ENCODE assay signal across 10 cellular contexts in the genomic region with DNA sequence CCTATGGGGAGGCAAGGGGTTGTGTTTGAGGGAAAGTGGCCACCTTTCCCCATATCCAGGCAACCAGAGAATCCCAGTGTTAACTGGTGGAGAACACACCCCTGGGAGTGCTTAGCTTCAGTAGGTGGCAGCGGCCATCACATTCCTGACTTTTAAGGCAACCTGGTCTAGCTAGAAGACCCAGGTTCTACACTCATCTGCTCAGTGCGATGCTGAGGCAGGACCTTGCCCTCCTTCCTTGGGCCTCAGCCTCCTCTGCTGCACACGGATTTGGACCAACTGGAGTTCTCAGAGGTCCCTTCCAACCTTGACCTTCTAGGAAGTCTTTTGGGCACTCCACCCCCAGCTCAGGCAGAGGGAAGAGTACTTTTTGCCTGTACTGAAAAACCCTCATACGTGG. TPM values are rescaled to one million over a fixed set of nuclear protein-coding genes. Genes with fewer than 3 reads are reported as not detected.
A peak's percentile ranks its signal among the peaks of the same experiment; 100 is the strongest.
DNase-seq lines count a peak whose midpoint lies in the region; ATAC-seq and TF ChIP-seq lines count a peak whose summit lies in the region.
"Had no signal": no experiment of that assay in that cellular context is flagged by ENCODE, and none has a peak within 500 bp of the region (broad histone marks: within the 10 kb centered on the region; RNA-seq: fewer than 3 reads in every experiment).

No MANE protein-coding gene starts in this region.

- no peak for TF ChIP-seq CTCF in glutamatergic neuron (IDR thresholded peaks at IDR 0.05; ENCODE audit: partially characterized antibody, unreplicated experiment)

- peak overlapping the region; percentile 100 for H3K4me3 Mint-ChIP-seq in T-helper 1 cell treated with Interleukin-12 subunit alpha and Interleukin-12 subunit beta and Interleukin-4 antibody, amounts not matched to agents 30 μg/mL and 1 μg/mL, for 36 hours
- H3K4me3 Mint-ChIP-seq in activated CD4-positive, alpha-beta memory T cell treated with anti-CD3 and anti-CD28 coated beads, Interleukin-2, amount 10 ng/mL, durations not matched to agents 7 days and 5 days = peak overlapping the region; percentile 100
- peak overlapping the region; percentile 71 for H3K4me3 Mint-ChIP-seq in glutamatergic neuron (ENCODE audit: unreplicated experiment)
- H3K4me3 Mint-ChIP-seq in stimulated activated naive CD8-positive, alpha-beta T cell treated with anti-CD3 and anti-CD28 coated beads, Interleukin-15, amount 100 ng/mL, for 72 hours = peak overlapping the region; percentile 99 to 100

- H3K27ac Mint-ChIP-seq in T-helper 1 cell treated with Interleukin-12 subunit alpha and Interleukin-12 subunit beta and Interleukin-4 antibody, amounts not matched to agents 30 μg/mL and 1 μg/mL, for 36 hours = peak overlapping the region; percentile 89
- H3K27ac Mint-ChIP-seq in activated CD4-positive, alpha-beta memory T cell treated with anti-CD3 and anti-CD28 coated beads, Interleukin-2, amount 10 ng/mL, durations not matched to agents 7 days and 5 days = peak overlapping the region; percentile 93
- peak overlapping the region; percentile 64 for H3K27ac Mint-ChIP-seq in glutamatergic neuron (ENCODE audit: unreplicated experiment)
- H3K27ac Mint-ChIP-seq in stimulated activated naive CD8-positive, alpha-beta T cell treated with anti-CD3 and anti-CD28 coated beads, Interleukin-15, amount 100 ng/mL, for 72 hours = peak overlapping the region; percentile 88 to 96

- H3K36me3 Mint-ChIP-seq in T-helper 1 cell treated with Interleukin-12 subunit alpha and Interleukin-12 subunit beta and Interleukin-4 antibody, amounts not matched to agents 30 μg/mL and 1 μg/mL, for 36 hours (ENCODE audit: low read depth) = peaks cover 66% of the 10 kb centered on the region
- H3K36me3 Mint-ChIP-seq in activated CD4-positive, alpha-beta memory T cell treated with anti-CD3 and anti-CD28 coated beads, Interleukin-2, amount 10 ng/mL, durations not matched to agents 7 days and 5 days (ENCODE audit: low read depth) = peaks cover 75% of the 10 kb centered on the region
- H3K36me3 Mint-ChIP-seq in glutamatergic neuron (ENCODE audit: unreplicated experiment) = no peaks in the 10 kb centered on the region

- H3K9me3 Mint-ChIP-seq in T-helper 1 cell treated with Interleukin-12 subunit alpha and Interleukin-12 subunit beta and Interleukin-4 antibody, amounts not matched to agents 30 μg/mL and 1 μg/mL, for 36 hours = no peaks in the 10 kb centered on the region
- H3K9me3 Mint-ChIP-seq in activated CD4-positive, alpha-beta memory T cell treated with anti-CD3 and anti-CD28 coated beads, Interleukin-2, amount 10 ng/mL, durations not matched to agents 7 days and 5 days = no peaks in the 10 kb centered on the region
- H3K9me3 Mint-ChIP-seq in glutamatergic neuron (ENCODE audit: unreplicated experiment) = peaks cover 17% of the 10 kb centered on the region
- no peaks in the 10 kb centered on the region for H3K9me3 Mint-ChIP-seq in stimulated activated naive CD8-positive, alpha-beta T cell treated with anti-CD3 and anti-CD28 coated beads, Interleukin-15, amount 100 ng/mL, for 72 hours

- CTCF ChIA-PET in activated CD4-positive, alpha-beta memory T cell treated with anti-CD3 and anti-CD28 coated beads, Interleukin-2, amount 10 ng/mL, durations not matched to agents 7 days and 5 days (lab: Charles Lee) = interaction anchor here (0.8 to 17.8 kb wide), 15 partner anchors 16 to 276 kb away, joined by 3 to 383 read pairs (median 5); a partner anchor contains a TSS

- ATAC-seq in stimulated activated naive CD8-positive, alpha-beta T cell treated with anti-CD3 and anti-CD28 coated beads, Interleukin-15, amount 100 ng/mL, for 72 hours = no peak
- ATAC-seq in HG02763 (IDR thresholded peaks at IDR 0.05; ENCODE audit: unreplicated experiment) = no peak
- no peak for ATAC-seq in GM18498 (IDR thresholded peaks at IDR 0.05; ENCODE audit: unreplicated experiment)
- ATAC-seq: PC-3 had no signal

- H3K4me1 Mint-ChIP-seq in T-helper 1 cell treated with Interleukin-12 subunit alpha and Interleukin-12 subunit beta and Interleukin-4 antibody, amounts not matched to agents 30 μg/mL and 1 μg/mL, for 36 hours (ENCODE audit: low read depth) = peaks cover 65% of the 10 kb centered on the region
- H3K4me1 Mint-ChIP-seq in activated CD4-positive, alpha-beta memory T cell treated with anti-CD3 and anti-CD28 coated beads, Interleukin-2, amount 10 ng/mL, durations not matched to agents 7 days and 5 days = peaks cover 60% of the 10 kb centered on the region
- H3K4me1 Mint-ChIP-seq in glutamatergic neuron (ENCODE audit: low read depth, unreplicated experiment) = peaks cover 41% of the 10 kb centered on the region
- peaks cover 75% of the 10 kb centered on the region for H3K4me1 Mint-ChIP-seq in stimulated activated naive CD8-positive, alpha-beta T cell treated with anti-CD3 and anti-CD28 coated beads, Interleukin-15, amount 100 ng/mL, for 72 hours

- POLR2A ChIA-PET in activated CD4-positive, alpha-beta memory T cell treated with anti-CD3 and anti-CD28 coated beads, Interleukin-2, amount 10 ng/mL, durations not matched to agents 7 days and 5 days (lab: Charles Lee) = interaction anchor here (1.0 to 17.3 kb wide), 15 partner anchors 9 to 151 kb away, joined by 3 to 553 read pairs (median 14); a partner anchor contains a TSS

- DNase-seq in T-helper 1 cell (no peak), glutamatergic neuron (no peak), NCI-H1105 (lab: John Stamatoyannopoulos, UW) (no peak)
- no peak for DNase-seq in activated CD4-positive, alpha-beta memory T cell treated with anti-CD3 and anti-CD28 coated beads, Interleukin-2, amount 10 ng/mL, durations not matched to agents 7 days and 5 days
- no peak for DNase-seq in stimulated activated naive CD8-positive, alpha-beta T cell treated with anti-CD3 and anti-CD28 coated beads, Interleukin-15, amount 100 ng/mL, for 72 hours
- DNase-seq: 8988T had no signal

- no peaks in the 10 kb centered on the region for H3K27me3 Mint-ChIP-seq in T-helper 1 cell treated with Interleukin-12 subunit alpha and Interleukin-12 subunit beta and Interleukin-4 antibody, amounts not matched to agents 30 μg/mL and 1 μg/mL, for 36 hours (ENCODE audit: low read depth)
- no peaks in the 10 kb centered on the region for H3K27me3 Mint-ChIP-seq in activated CD4-positive, alpha-beta memory T cell treated with anti-CD3 and anti-CD28 coated beads, Interleukin-2, amount 10 ng/mL, durations not matched to agents 7 days and 5 days
- peaks cover 20% of the 10 kb centered on the region for H3K27me3 Mint-ChIP-seq in glutamatergic neuron (ENCODE audit: unreplicated experiment)
- H3K27me3 Mint-ChIP-seq in stimulated activated naive CD8-positive, alpha-beta T cell treated with anti-CD3 and anti-CD28 coated beads, Interleukin-15, amount 100 ng/mL, for 72 hours = no peaks in the 10 kb centered on the region

RNA-seq across cellular contexts. Expression of a gene that starts 3.0 kb away (rescaled TPM):
- 100 to 1,000 TPM; 456 to 464 TPM for total RNA-seq in activated CD4-positive, alpha-beta memory T cell treated with anti-CD3 and anti-CD28 coated beads, Interleukin-2, amount 10 ng/mL, durations not matched to agents 7 days and 5 days
- total RNA-seq in glutamatergic neuron (ENCODE audit: unreplicated experiment) = 27.1 TPM

RNA-seq across cellular contexts. Expression of a gene that starts 17.3 kb away (rescaled TPM):
- 10 to 100 TPM; 23.9 to 24.8 TPM for total RNA-seq in activated CD4-positive, alpha-beta memory T cell treated with anti-CD3 and anti-CD28 coated beads, Interleukin-2, amount 10 ng/mL, durations not matched to agents 7 days and 5 days
- total RNA-seq in glutamatergic neuron (ENCODE audit: unreplicated experiment) = 36.2 TPM

RNA-seq across cellular contexts. Expression of a gene that starts 17.7 kb away (rescaled TPM):
- 10 to 100 TPM; 21.4 to 21.9 TPM for total RNA-seq in activated CD4-positive, alpha-beta memory T cell treated with anti-CD3 and anti-CD28 coated beads, Interleukin-2, amount 10 ng/mL, durations not matched to agents 7 days and 5 days
- 30.9 TPM for total RNA-seq in glutamatergic neuron (ENCODE audit: unreplicated experiment)

RNA-seq across cellular contexts. Expression of a gene that starts 43.4 kb away (rescaled TPM):
- total RNA-seq in activated CD4-positive, alpha-beta memory T cell treated with anti-CD3 and anti-CD28 coated beads, Interleukin-2, amount 10 ng/mL, durations not matched to agents 7 days and 5 days = 1 to 10 TPM; 6.8 to 7.3 TPM
- total RNA-seq in glutamatergic neuron (ENCODE audit: unreplicated experiment) = 14.7 TPM

Comparison
In these comparisons a context has a peak if more than half of its experiments do, and no peak if none do; other contexts are left out.
1. RNA of a gene that starts 3.0 kb away (total RNA-seq): 456 to 464 TPM in activated CD4-positive, alpha-beta memory T cell treated with anti-CD3 and anti-CD28 coated beads, Interleukin-2, amount 10 ng/mL, durations not matched to agents 7 days and 5 days; 27.1 TPM in glutamatergic neuron (single experiment); every median in the first group is over 10 times any median in the second.
2. Peak in every context shown above with its lines, with median percentiles within 50 percentile points of each other: H3K27ac Mint-ChIP-seq and H3K4me3 Mint-ChIP-seq.